ENCODE assay signal across 26 cellular contexts in genomic region chr10:8575551-8576100, GRCh38.
"Had no signal": no experiment of that assay in that cellular context is flagged by ENCODE, and none has a peak within 500 bp of the region (broad histone marks: within the 10 kb centered on the region; RNA-seq: fewer than 3 reads in every experiment).

No MANE protein-coding gene starts in this region.

- H3K4me3 Mint-ChIP-seq: activated B cell treated with CpG ODN at 0.5 μM for 24 hours; activated CD8-positive, alpha-beta T cell treated with anti-CD3 and anti-CD28 coated beads for 36 hours; activated naive CD8-positive, alpha-beta T cell; activated T-cell treated with anti-CD3 and anti-CD28 coated beads, Interleukin-2, amount 50 U/mL, for 4 hours; activated T-helper 1 cell treated with anti-CD3 and anti-CD28 coated beads, Interleukin-12 subunit alpha, Interleukin-12 subunit beta, Interleukin-2, Interleukin-4 antibody, amounts not matched to agents 30 ng/mL and 10 ng/mL and 1 ng/mL, durations not matched to agents 14 hours and 24 hours and 36 hours; brain; T-helper 17 cell had no signal

- H3K27me3 Mint-ChIP-seq: activated B cell treated with CpG ODN at 0.5 μM for 24 hours had no signal

- H3K9me3 Mint-ChIP-seq: activated B cell treated with CpG ODN at 0.5 μM for 24 hours; activated CD8-positive, alpha-beta T cell treated with anti-CD3 and anti-CD28 coated beads for 36 hours; activated T-cell treated with anti-CD3 and anti-CD28 coated beads, Interleukin-2, amount 50 U/mL, for 4 hours; brain had no signal

- H3K4me1 Mint-ChIP-seq: activated B cell treated with CpG ODN at 0.5 μM for 24 hours, brain, T-helper 17 cell had no signal

- DNase-seq: activated B cell treated with CpG ODN at 0.5 μM for 24 hours; activated CD4-positive, alpha-beta T cell treated with anti-CD3 and anti-CD28 coated beads for 1 hour; activated CD4-positive, alpha-beta T cell treated with anti-CD3 and anti-CD28 coated beads for 48 hours; activated CD4-positive, alpha-beta T cell treated with anti-CD3 and anti-CD28 coated beads, Interleukin-2, amount 50 U/mL, for 1 hour; activated CD8-positive, alpha-beta memory T cell treated with anti-CD3 and anti-CD28 coated beads for 24 hours; activated CD8-positive, alpha-beta T cell treated with anti-CD3 and anti-CD28 coated beads for 36 hours; activated effector memory CD4-positive, alpha-beta T cell treated with Interleukin-2 at 50 U/mL for 16 hours; activated gamma-delta T cell treated with Interleukin-2 at 50 U/mL for 16 hours; activated naive CD4-positive, alpha-beta T cell treated with anti-CD3 and anti-CD28 coated beads, Interleukin-2, amount 50 U/mL, for 16 hours; activated naive CD4-positive, alpha-beta T cell treated with Interleukin-2 at 50 U/mL for 16 hours; activated T-cell treated with anti-CD3 and anti-CD28 coated beads, Interleukin-2, amount 50 U/mL, for 4 hours; central memory CD4-positive, alpha-beta T cell; cerebellar nuclear complex; colonic mucosa; effector CD8-positive, alpha-beta T cell; esophagus squamous epithelium; foreskin melanocyte; heart right ventricle; T-helper 17 cell; T1000; WERI-Rb-1 had no signal

- ATAC-seq: activated CD8-positive, alpha-beta T cell treated with anti-CD3 and anti-CD28 coated beads for 36 hours; gastroesophageal sphincter; heart right ventricle; SK-N-SH treated with all-trans-retinoic acid at 6 μM for 48 hours; T-helper 17 cell had no signal

- H3K36me3 Mint-ChIP-seq: brain had no signal

- H3K27ac Mint-ChIP-seq: activated B cell treated with CpG ODN at 0.5 μM for 24 hours; activated CD8-positive, alpha-beta T cell treated with anti-CD3 and anti-CD28 coated beads for 36 hours; activated naive CD8-positive, alpha-beta T cell; brain; T-helper 17 cell had no signal
